9 cellular contexts compared by ENCODE assay signal in the genomic region with DNA sequence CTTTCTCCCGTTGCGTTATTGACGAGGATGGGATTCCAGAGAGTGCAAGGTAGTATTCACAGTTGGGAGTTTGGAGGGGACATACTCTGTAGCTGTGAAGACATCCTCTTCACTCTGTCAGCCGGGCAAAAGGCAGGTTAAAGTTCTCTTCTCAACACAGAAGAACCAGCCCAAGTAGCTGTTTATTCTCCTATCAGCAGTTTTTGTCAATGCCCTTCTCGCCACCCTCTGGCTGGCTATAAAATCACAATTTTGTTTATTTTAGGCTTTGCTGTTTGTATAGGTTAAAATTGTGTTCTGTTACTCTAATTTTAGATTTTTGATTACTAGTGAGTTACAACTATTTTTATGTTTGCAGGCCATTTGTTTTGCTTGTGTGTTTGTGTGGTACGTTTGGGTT. TPM values are rescaled to one million over a fixed set of nuclear protein-coding genes. Genes with fewer than 3 reads are reported as not detected.
A peak's percentile ranks its signal among the peaks of the same experiment; 100 is the strongest.
DNase-seq lines count a peak whose midpoint lies in the region; ATAC-seq and TF ChIP-seq lines count a peak whose summit lies in the region.
"Had no signal": no experiment of that assay in that cellular context is flagged by ENCODE, and none has a peak within 500 bp of the region (broad histone marks: within the 10 kb centered on the region; RNA-seq: fewer than 3 reads in every experiment).

No MANE protein-coding gene starts in this region.

- H3K4ac ChIP-seq in neuronal stem cell (ENCODE audit: low read length): no peak overlapping the region

- H3K27me3 Mint-ChIP-seq in brain: peaks cover 2% of the 10 kb centered on the region

- TF ChIP-seq CTCF in brain (conservative IDR thresholded peaks at IDR 0.05): peak; percentile 41 to 42

- peaks cover 4% of the 10 kb centered on the region for H3K4me1 Mint-ChIP-seq in brain

- no peak overlapping the region for H2BK120ac ChIP-seq in neuronal stem cell (ENCODE audit: low read depth, low read length)

- no peak overlapping the region for H3K23ac ChIP-seq in neuronal stem cell (ENCODE audit: low read depth, low read length, poor library complexity)

- H3K4me3 ChIP-seq in neuronal stem cell (ENCODE audit: low read length in 2 of 2): no peak overlapping the region
- H3K4me3 ChIP-seq: BLaER1 treated with 17β-estradiol and CSF1 and Interleukin-3, amounts not matched to agents 10 nM and 100 nM had no signal

- in situ Hi-C loops in KBM-7 (cut with MboI; ENCODE audit: low pct_unique_long_range_greater_than_20kb, low sequenced_read_pairs): loop anchor here (25.0 kb wide), 1 partner anchor 609 kb away; no protein-coding TSS in a partner anchor

- H2AK5ac ChIP-seq in neuronal stem cell (ENCODE audit: low read depth, low read length): no peak overlapping the region

- H2BK5ac ChIP-seq in neuronal stem cell (ENCODE audit: low read length): no peak overlapping the region

- no peak overlapping the region for H4K8ac ChIP-seq in neuronal stem cell (ENCODE audit: low read depth, low read length)

- H3K27ac ChIP-seq in neuronal stem cell (replicated peaks; ENCODE audit: low read length): no peak overlapping the region
- H3K27ac ChIP-seq: BLaER1 treated with 17β-estradiol and CSF1 and Interleukin-3, amounts not matched to agents 10 nM and 100 nM had no signal

- DNase-seq in DMS79 treated with DMSO at 0.1 percent for 48 hours (lab: John Stamatoyannopoulos, UW) (peak; percentile 10), DMS79 (lab: John Stamatoyannopoulos, UW) (no peak), KBM-7 (peak; percentile 55), neuronal stem cell (ENCODE audit: low spot score) (no peak), HK-2 (ENCODE audit: unreplicated experiment) (no peak)

- H2AFZ ChIP-seq in neuronal stem cell (ENCODE audit: low read length): peak overlapping the region; percentile 42

- H3K36me3 Mint-ChIP-seq in brain: no peaks in the 10 kb centered on the region

- H3K18ac ChIP-seq in neuronal stem cell (ENCODE audit: low read length): no peak overlapping the region

- no peak overlapping the region for H3K14ac ChIP-seq in neuronal stem cell (ENCODE audit: low read length)

- H3K27me3 ChIP-seq in neuronal stem cell (ENCODE audit: control insufficient read depth in 3 of 3, insufficient read depth in 3 of 3, low read depth in 1 of 3, low read length in 3 of 3): no peaks in the 10 kb centered on the region
- H3K27me3 ChIP-seq: BLaER1 treated with 17β-estradiol and CSF1 and Interleukin-3, amounts not matched to agents 10 nM and 100 nM had no signal

- H3K4me3 Mint-ChIP-seq in brain: no peak overlapping the region

- ATAC-seq in GM19395 (IDR thresholded peaks at IDR 0.05; ENCODE audit: unreplicated experiment): no peak
- ATAC-seq in GM21360 (IDR thresholded peaks at IDR 0.05; ENCODE audit: unreplicated experiment): no peak

- peak overlapping the region in 1 of 5 experiments; percentile 27 for H3K27ac Mint-ChIP-seq in brain

- no peak overlapping the region for H2BK12ac ChIP-seq in neuronal stem cell (ENCODE audit: low read length)

- no peak overlapping the region for H3K9ac ChIP-seq in neuronal stem cell (ENCODE audit: low read depth, low read length, poor library complexity)

- H3K9me3 Mint-ChIP-seq in brain: peaks cover 4 to 36% (median 24%) of the 10 kb centered on the region in 5 experiments

- no peak overlapping the region for H3K4me2 ChIP-seq in neuronal stem cell (ENCODE audit: insufficient read depth, low read length, poor library complexity, severe bottlenecking)

- H3K36me3 ChIP-seq in neuronal stem cell (replicated peaks in 1 of 2; ENCODE audit: control insufficient read depth in 2 of 2, insufficient read depth in 2 of 2, low read length in 2 of 2): no peaks in the 10 kb centered on the region

- peaks cover 2% of the 10 kb centered on the region for H3K79me1 ChIP-seq in neuronal stem cell (ENCODE audit: low read depth, low read length)

- no CpG with 5 or more reads among the region's 6 CpGs for WGBS in neuronal stem cell (ENCODE audit: extremely low coverage in 2 of 2, insufficient read length in 2 of 2, insufficient replicate concordance in 1 of 2), 2 donors

- H3K4me1 ChIP-seq in neuronal stem cell (ENCODE audit: control insufficient read depth in 2 of 2, insufficient read depth in 1 of 2, low read depth in 1 of 2, low read length in 2 of 2): no peaks in the 10 kb centered on the region

- no peak overlapping the region for H2BK15ac ChIP-seq in neuronal stem cell (ENCODE audit: low read length)

- no peak overlapping the region for H4K91ac ChIP-seq in neuronal stem cell (ENCODE audit: low read depth, low read length, poor library complexity)

- H3K9me3 ChIP-seq in neuronal stem cell (replicated peaks in 1 of 2; ENCODE audit: control insufficient read depth in 2 of 2, insufficient read depth in 1 of 2, low read depth in 1 of 2, low read length in 2 of 2): no peaks in the 10 kb centered on the region

RNA-seq across cellular contexts. Expression of gene MAS1, which starts 37.9 kb away (rescaled TPM):
- polyA plus RNA-seq in brain (ENCODE audit: insufficient read depth, low read depth, low replicate concordance): 0.15 TPM
- polyA plus RNA-seq in neuronal stem cell (2013, experiment 1 of 2): not detected
- not detected for polyA plus RNA-seq in neuronal stem cell (2013, experiment 2 of 2)

RNA-seq across cellular contexts. Expression of gene PNLDC1, which starts 52.8 kb away (rescaled TPM):
- polyA plus RNA-seq in brain (ENCODE audit: insufficient read depth, low read depth, low replicate concordance): 0.36 TPM
- polyA plus RNA-seq in neuronal stem cell (2013, experiment 1 of 2): not detected
- 0.06 TPM for polyA plus RNA-seq in neuronal stem cell (2013, experiment 2 of 2)

Comparison
In these comparisons a context has a peak if more than half of its experiments do, and no peak if none do; other contexts are left out.
1. DNase-seq: peak in DMS79 treated with DMSO at 0.1 percent for 48 hours (single experiment) and KBM-7 (single experiment); none in DMS79 (single experiment), neuronal stem cell (single experiment) and HK-2 (single experiment).